Comparison of ENCODE assay signal across 23 cellular contexts in the genomic region with DNA sequence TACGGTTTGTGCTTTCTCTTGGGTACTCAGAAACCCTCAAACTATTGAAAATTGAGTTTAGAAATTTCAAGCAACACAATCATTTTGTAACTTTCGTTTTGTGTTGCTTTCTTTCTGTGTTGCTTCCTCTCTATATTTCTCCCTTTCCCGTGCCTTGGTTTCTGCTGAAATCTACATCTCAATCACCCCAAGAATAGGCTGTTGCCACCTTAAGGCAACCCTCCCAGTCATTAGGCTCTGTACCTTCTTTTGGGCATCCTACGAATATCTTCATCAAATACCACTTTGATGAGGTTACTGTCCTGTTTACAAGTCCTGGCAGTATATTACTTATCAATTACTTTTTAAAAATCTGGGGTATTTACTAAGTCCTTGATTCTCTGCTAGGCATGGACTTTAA.
"Had no signal": no experiment of that assay in that cellular context is flagged by ENCODE, and none has a peak within 500 bp of the region (broad histone marks: within the 10 kb centered on the region; RNA-seq: fewer than 3 reads in every experiment).

No MANE protein-coding gene starts in this region.

- ATAC-seq: activated T-cell treated with anti-CD3 and anti-CD28 coated beads, Interleukin-2, amount 50 U/mL, for 4 hours; esophagus mucosa had no signal

- H3K27ac ChIP-seq: ascending aorta, breast epithelium, cardiac muscle cell, coronary artery, dorsolateral prefrontal cortex had no signal

- DNase-seq: activated CD4-positive, alpha-beta memory T cell treated with anti-CD3 and anti-CD28 coated beads, Interleukin-2, amount 10 ng/mL, durations not matched to agents 7 days and 5 days; activated CD4-positive, alpha-beta T cell treated with anti-CD3 and anti-CD28 coated beads for 1 hour; activated CD4-positive, alpha-beta T cell treated with anti-CD3 and anti-CD28 coated beads for 4 hours; activated CD4-positive, alpha-beta T cell treated with anti-CD3 and anti-CD28 coated beads, Interleukin-2, amount 10 ng/mL, durations not matched to agents 7 days and 5 days; activated CD4-positive, alpha-beta T cell treated with anti-CD3 and anti-CD28 coated beads, Interleukin-2, amount 50 U/mL, for 4 hours; activated CD8-positive, alpha-beta memory T cell treated with anti-CD3 and anti-CD28 coated beads, Interleukin-2, amount 50 U/mL, for 48 hours; activated gamma-delta T cell; activated naive CD4-positive, alpha-beta T cell; activated naive CD4-positive, alpha-beta T cell treated with anti-CD3 and anti-CD28 coated beads, Interleukin-2, amount 10 ng/mL, durations not matched to agents 7 days and 5 days; activated naive CD8-positive, alpha-beta T cell treated with anti-CD3 and anti-CD28 coated beads, Interleukin-2, amount 10 ng/mL, durations not matched to agents 7 days and 5 days; activated T-cell treated with anti-CD3 and anti-CD28 coated beads for 4 hours; activated T-cell treated with anti-CD3 and anti-CD28 coated beads, Interleukin-2, amount 50 U/mL, for 4 hours; dorsolateral prefrontal cortex; effector memory CD4-positive, alpha-beta T cell; endodermal cell; foreskin fibroblast; head of caudate nucleus; T-helper 2 cell had no signal

- H3K36me3 ChIP-seq: ascending aorta, breast epithelium, cardiac muscle cell had no signal

- H3K27me3 ChIP-seq: ascending aorta, breast epithelium, cardiac muscle cell, dorsolateral prefrontal cortex had no signal

- H3K4me1 ChIP-seq: ascending aorta, breast epithelium had no signal

- H3K9me3 ChIP-seq: ascending aorta, breast epithelium had no signal

- H3K4me3 ChIP-seq: ascending aorta, breast epithelium, cardiac muscle cell, coronary artery, dorsolateral prefrontal cortex had no signal
